In the genomic region with DNA sequence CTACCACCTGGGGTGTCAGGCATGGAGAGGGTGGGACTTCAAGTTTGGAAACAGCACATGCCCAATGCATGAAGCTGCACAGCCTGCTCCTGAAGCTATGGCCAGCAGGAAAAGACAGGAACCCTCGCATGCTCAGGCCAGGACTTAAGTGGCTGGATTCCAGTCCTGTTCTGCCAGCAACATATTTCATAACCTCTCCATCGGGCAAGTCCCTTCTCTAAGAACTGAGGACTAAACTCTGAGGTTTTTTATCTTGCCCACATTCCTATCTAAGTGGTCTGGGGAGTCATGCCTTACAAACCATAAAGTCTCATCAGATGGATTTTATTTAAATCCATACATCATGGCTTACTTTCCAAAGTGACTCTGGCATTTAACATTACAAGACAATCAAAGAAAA, we compare ENCODE assay signal across 13 cellular contexts. TPM values are rescaled to one million over a fixed set of nuclear protein-coding genes. Genes with fewer than 3 reads are reported as not detected.
DNase-seq lines count a peak whose midpoint lies in the region; ATAC-seq and TF ChIP-seq lines count a peak whose summit lies in the region.
"Had no signal": no experiment of that assay in that cellular context is flagged by ENCODE, and none has a peak within 500 bp of the region (broad histone marks: within the 10 kb centered on the region; RNA-seq: fewer than 3 reads in every experiment).

No MANE protein-coding gene starts in this region.

- no peaks in the 10 kb centered on the region for H3K79me2 ChIP-seq in mammary epithelial cell (ENCODE audit: insufficient read depth, low read length)

- 0% methylated on average over 2 of the region's 2 CpGs for WGBS in mammary epithelial cell (ENCODE audit: low coverage, missing lambda C conversion rate)

- H3K36me3 Mint-ChIP-seq in MCF 10A (ENCODE audit: insufficient read depth, unreplicated experiment): no peaks in the 10 kb centered on the region
- H3K36me3 Mint-ChIP-seq: activated naive CD8-positive, alpha-beta T cell treated with anti-CD3 and anti-CD28 coated beads, Interleukin-2, amount 10 ng/mL, durations not matched to agents 7 days and 5 days had no signal

- dilution Hi-C loops in mammary epithelial cell (cut with HindIII; ENCODE audit: low sequenced_read_pairs): no loop called here

- TF ChIP-seq POLR2A in breast epithelium (IDR thresholded peaks at IDR 0.05) (no peak), uterus (IDR thresholded peaks at IDR 0.05) (no peak)

- TF ChIP-seq CTCF in MCF 10A (IDR thresholded peaks at IDR 0.05; ENCODE audit: unreplicated experiment): no peak
- TF ChIP-seq CTCF in breast epithelium (IDR thresholded peaks at IDR 0.05): no peak
- TF ChIP-seq CTCF in mammary epithelial cell (conservative IDR thresholded peaks at IDR 0.05 in 1 of 2, IDR thresholded peaks at IDR 0.05 in 1 of 2; ENCODE audit: extremely low read depth in 1 of 2, insufficient read depth in 1 of 2, low read depth in 1 of 2, low read length in 2 of 2): no peak
- no peak for TF ChIP-seq CTCF in uterus (IDR thresholded peaks at IDR 0.05)

- H3K36me3 ChIP-seq in breast epithelium: no peaks in the 10 kb centered on the region
- H3K36me3 ChIP-seq in mammary epithelial cell (ENCODE audit: insufficient read depth, low read length): no peaks in the 10 kb centered on the region
- no peaks in the 10 kb centered on the region for H3K36me3 ChIP-seq in uterus
- H3K36me3 ChIP-seq: HAP-1, thoracic aorta had no signal

- no peak overlapping the region for H3K27ac ChIP-seq in breast epithelium
- no peak overlapping the region for H3K27ac ChIP-seq in mammary epithelial cell (ENCODE audit: insufficient read depth, low read depth, low read length)
- H3K27ac ChIP-seq in uterus: no peak overlapping the region
- H3K27ac ChIP-seq: thoracic aorta had no signal

- H3K27me3 Mint-ChIP-seq in MCF 10A (ENCODE audit: insufficient read depth, unreplicated experiment): no peaks in the 10 kb centered on the region

- CTCF ChIA-PET in MCF 10A (lab: Yijun Ruan, JAX) (interaction anchor here (1.4 kb wide), 1 partner anchor 18 kb away, joined by 4 read pairs; no protein-coding TSS in a partner anchor), mammary epithelial cell (lab: Charles Lee; ENCODE audit: low non-redundant PET) (no interaction called here)

- BruUV-seq in MCF 10A (replicated peaks; lab: Mats Ljungman, UMichigan) (no TSS peak), mammary epithelial cell (replicated peaks; lab: Mats Ljungman, UMichigan) (no TSS peak)

- H3K4me3 ChIP-seq in breast epithelium: no peak overlapping the region
- no peak overlapping the region for H3K4me3 ChIP-seq in mammary epithelial cell (replicated peaks in 1 of 3; ENCODE audit: insufficient read depth in 1 of 3, low read depth in 2 of 3, low read length in 3 of 3)
- H3K4me3 ChIP-seq in uterus: no peak overlapping the region
- H3K4me3 ChIP-seq: HAP-1, thoracic aorta had no signal

- H3K4me2 ChIP-seq in mammary epithelial cell (ENCODE audit: insufficient read depth, low read depth, low read length): no peak overlapping the region

- POLR2A ChIA-PET in MCF 10A (lab: Yijun Ruan, JAX): interaction anchor here (0.7 kb wide), 1 partner anchor 22 kb away, joined by 3 read pairs; no protein-coding TSS in a partner anchor

- no peaks in the 10 kb centered on the region for H3K9me3 Mint-ChIP-seq in MCF 10A (ENCODE audit: unreplicated experiment)
- H3K9me3 Mint-ChIP-seq: activated naive CD8-positive, alpha-beta T cell treated with anti-CD3 and anti-CD28 coated beads, Interleukin-2, amount 10 ng/mL, durations not matched to agents 7 days and 5 days had no signal

- no peaks in the 10 kb centered on the region for H4K20me1 ChIP-seq in mammary epithelial cell (ENCODE audit: insufficient read depth, low read length)

- H3K4me1 ChIP-seq in breast epithelium (no peaks in the 10 kb centered on the region), mammary epithelial cell (ENCODE audit: insufficient read depth, low read length) (peaks cover 24% of the 10 kb centered on the region), uterus (no peaks in the 10 kb centered on the region)
- H3K4me1 ChIP-seq: HAP-1 had no signal

- peak overlapping the region; percentile 53 for H2AFZ ChIP-seq in mammary epithelial cell (ENCODE audit: low read depth, low read length)

- no peak overlapping the region for H3K27ac Mint-ChIP-seq in MCF 10A (ENCODE audit: low read depth, unreplicated experiment)
- H3K27ac Mint-ChIP-seq: activated naive CD8-positive, alpha-beta T cell treated with anti-CD3 and anti-CD28 coated beads, Interleukin-2, amount 10 ng/mL, durations not matched to agents 7 days and 5 days had no signal

- intact Hi-C loops in MCF 10A (cut with micrococcal nuclease): no loop called here
- intact Hi-C loops in breast epithelium (cut with DNase I; ENCODE audit: low total_unique reads): no loop called here
- intact Hi-C loops in mammary epithelial cell (cut with micrococcal nuclease): no loop called here
- intact Hi-C loops in left ventricle myocardium superior (cut with micrococcal nuclease): no loop called here
- intact Hi-C loops in uterus (cut with DNase I; ENCODE audit: low total_unique reads): no loop called here

- H3K9ac ChIP-seq in mammary epithelial cell (ENCODE audit: insufficient read depth, low read length): no peak overlapping the region

- H3K4me1 Mint-ChIP-seq in MCF 10A (ENCODE audit: insufficient read depth, unreplicated experiment): peaks cover 36% of the 10 kb centered on the region
- H3K4me1 Mint-ChIP-seq: activated naive CD8-positive, alpha-beta T cell treated with anti-CD3 and anti-CD28 coated beads, Interleukin-2, amount 10 ng/mL, durations not matched to agents 7 days and 5 days had no signal

- H3K9me3 ChIP-seq in breast epithelium (no peaks in the 10 kb centered on the region), mammary epithelial cell (replicated peaks; ENCODE audit: insufficient read depth, low read length) (no peaks in the 10 kb centered on the region), uterus (no peaks in the 10 kb centered on the region)
- H3K9me3 ChIP-seq: HAP-1, thoracic aorta had no signal

- H3K27me3 ChIP-seq in breast epithelium: no peaks in the 10 kb centered on the region
- no peaks in the 10 kb centered on the region for H3K27me3 ChIP-seq in mammary epithelial cell (ENCODE audit: insufficient read depth, low read length)
- no peaks in the 10 kb centered on the region for H3K27me3 ChIP-seq in uterus

- DNase-seq in MCF 10A (ENCODE audit: unreplicated experiment): peak; percentile 74
- DNase-seq in breast epithelium (ENCODE audit: low spot score in 2 of 2): no peak
- DNase-seq in mammary epithelial cell: peak; percentile 82
- peak; percentile 39 for DNase-seq in left ventricle myocardium superior
- peak; percentile 16 to 21 for DNase-seq in uterus
- no peak for DNase-seq in stimulated activated CD8-positive, alpha-beta memory T cell treated with anti-CD3 and anti-CD28 coated beads, Interleukin-4, amount 100 ng/mL, for 48 hours
- no peak for DNase-seq in SKM-1 (lab: John Stamatoyannopoulos, UW; ENCODE audit: unreplicated experiment)
- DNase-seq: activated naive CD8-positive, alpha-beta T cell treated with anti-CD3 and anti-CD28 coated beads, Interleukin-2, amount 10 ng/mL, durations not matched to agents 7 days and 5 days; DMS 273 treated with DMSO at 0.1 percent for 48 hours; Karpas-422 had no signal

- in situ Hi-C loops in mammary epithelial cell (cut with MboI; ENCODE audit: low sequenced_read_pairs in 2 of 2): no loop called here

- peak; percentile 85 for ATAC-seq in left ventricle myocardium superior
- ATAC-seq in HG03139 (IDR thresholded peaks at IDR 0.05; ENCODE audit: unreplicated experiment): no peak

- no peak overlapping the region for H3K4me3 Mint-ChIP-seq in MCF 10A (ENCODE audit: unreplicated experiment)
- H3K4me3 Mint-ChIP-seq: activated naive CD8-positive, alpha-beta T cell treated with anti-CD3 and anti-CD28 coated beads, Interleukin-2, amount 10 ng/mL, durations not matched to agents 7 days and 5 days had no signal

RNA-seq across cellular contexts. Expression of a gene that starts 27.5 kb away (rescaled TPM):
- total RNA-seq in MCF 10A (2022) (5.6 and 7.3 TPM in 2 replicates), breast epithelium (10 to 100 TPM in 1 of 3 donors, 1 to 10 TPM in 2; 4.6 to 10.5 (median 6.2) TPM), mammary epithelial cell (10 to 100 TPM; 12.5 to 15.8 TPM), left ventricle myocardium superior (1.7 TPM), uterus (10 to 100 TPM in 3 of 4 donors, 1 to 10 TPM in 1; 2.9 to 18.1 (median 15.1) TPM)
- 5.6 TPM for polyA plus RNA-seq in mammary epithelial cell
- polyA minus RNA-seq in mammary epithelial cell: 13.2 TPM

Comparison
In these comparisons a context has a peak if more than half of its experiments do, and no peak if none do; other contexts are left out.
1. DNase-seq: peak in MCF 10A (single experiment), mammary epithelial cell (single experiment), left ventricle myocardium superior (single experiment) and uterus (2 of 2); none in breast epithelium (0 of 2), stimulated activated CD8-positive, alpha-beta memory T cell treated with anti-CD3 and anti-CD28 coated beads, Interleukin-4, amount 100 ng/mL, for 48 hours (single experiment) and SKM-1 (single experiment).